1 cellular context compared by ENCODE assay signal in the genomic region with DNA sequence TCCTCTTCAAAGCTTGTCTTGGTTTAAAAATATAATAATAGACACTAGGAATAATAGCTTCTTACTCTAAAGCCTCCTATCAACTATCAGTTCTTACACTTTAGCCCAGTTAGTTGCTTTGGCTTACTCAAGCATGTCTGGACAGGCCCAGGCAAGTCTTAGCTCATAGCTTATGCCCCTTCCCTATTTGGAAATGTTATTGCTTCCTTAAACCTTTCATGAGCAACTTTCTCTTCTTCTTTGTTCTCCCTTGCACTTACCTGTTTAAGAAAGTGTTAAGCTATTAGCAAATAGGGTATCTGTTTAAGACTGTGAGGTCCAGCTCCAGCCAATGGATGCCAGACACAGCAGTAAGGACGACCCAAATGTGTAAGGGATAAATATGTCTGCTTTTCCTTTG.
TF ChIP-seq lines count a peak whose summit lies in the region.

No MANE protein-coding gene starts in this region.

TF ChIP-seq in GM12878, 131 proteins besides CTCF, POLR2A, EP300 and RAD21:
- TF ChIP-seq SRF (IDR thresholded peaks at IDR 0.05; ENCODE audit: low read depth in 2 of 2, low read length in 2 of 2), result 0 out of 4 replicates have a peak, but pooled peaks of 1 of the 2 experiments have one; percentile 42
- TF ChIP-seq, protein P1, sequence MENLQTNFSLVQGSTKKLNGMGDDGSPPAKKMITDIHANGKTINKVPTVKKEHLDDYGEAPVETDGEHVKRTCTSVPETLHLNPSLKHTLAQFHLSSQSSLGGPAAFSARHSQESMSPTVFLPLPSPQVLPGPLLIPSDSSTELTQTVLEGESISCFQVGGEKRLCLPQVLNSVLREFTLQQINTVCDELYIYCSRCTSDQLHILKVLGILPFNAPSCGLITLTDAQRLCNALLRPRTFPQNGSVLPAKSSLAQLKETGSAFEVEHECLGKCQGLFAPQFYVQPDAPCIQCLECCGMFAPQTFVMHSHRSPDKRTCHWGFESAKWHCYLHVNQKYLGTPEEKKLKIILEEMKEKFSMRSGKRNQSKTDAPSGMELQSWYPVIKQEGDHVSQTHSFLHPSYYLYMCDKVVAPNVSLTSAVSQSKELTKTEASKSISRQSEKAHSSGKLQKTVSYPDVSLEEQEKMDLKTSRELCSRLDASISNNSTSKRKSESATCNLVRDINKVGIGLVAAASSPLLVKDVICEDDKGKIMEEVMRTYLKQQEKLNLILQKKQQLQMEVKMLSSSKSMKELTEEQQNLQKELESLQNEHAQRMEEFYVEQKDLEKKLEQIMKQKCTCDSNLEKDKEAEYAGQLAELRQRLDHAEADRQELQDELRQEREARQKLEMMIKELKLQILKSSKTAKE (IDR thresholded peaks at IDR 0.05; ENCODE audit: low read depth, poor library complexity, severe bottlenecking), result peak; percentile 54
- TF ChIP-seq, protein P2, sequence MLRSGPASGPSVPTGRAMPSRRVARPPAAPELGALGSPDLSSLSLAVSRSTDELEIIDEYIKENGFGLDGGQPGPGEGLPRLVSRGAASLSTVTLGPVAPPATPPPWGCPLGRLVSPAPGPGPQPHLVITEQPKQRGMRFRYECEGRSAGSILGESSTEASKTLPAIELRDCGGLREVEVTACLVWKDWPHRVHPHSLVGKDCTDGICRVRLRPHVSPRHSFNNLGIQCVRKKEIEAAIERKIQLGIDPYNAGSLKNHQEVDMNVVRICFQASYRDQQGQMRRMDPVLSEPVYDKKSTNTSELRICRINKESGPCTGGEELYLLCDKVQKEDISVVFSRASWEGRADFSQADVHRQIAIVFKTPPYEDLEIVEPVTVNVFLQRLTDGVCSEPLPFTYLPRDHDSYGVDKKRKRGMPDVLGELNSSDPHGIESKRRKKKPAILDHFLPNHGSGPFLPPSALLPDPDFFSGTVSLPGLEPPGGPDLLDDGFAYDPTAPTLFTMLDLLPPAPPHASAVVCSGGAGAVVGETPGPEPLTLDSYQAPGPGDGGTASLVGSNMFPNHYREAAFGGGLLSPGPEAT (IDR thresholded peaks at IDR 0.05; ENCODE audit: low read depth), result peak; percentile 15; the same call in 1 of the 2 replicates
- 0 out of 2 replicates have a peak, but pooled peaks have one; percentile 24 for TF ChIP-seq SPI1 (IDR thresholded peaks at IDR 0.05; ENCODE audit: borderline replicate concordance, insufficient read depth, low read depth, low read length)
- TF ChIP-seq IKZF2 (IDR thresholded peaks at IDR 0.05), result peak in 1 of 2 experiments; percentile 27; a peak in 1 of 4 replicates
TF ChIP-seq in GM12878: peak in this region for 5; not testable (repeated sequence) for 126.
